Comparison of ENCODE assay signal across 13 cellular contexts in the genomic region with DNA sequence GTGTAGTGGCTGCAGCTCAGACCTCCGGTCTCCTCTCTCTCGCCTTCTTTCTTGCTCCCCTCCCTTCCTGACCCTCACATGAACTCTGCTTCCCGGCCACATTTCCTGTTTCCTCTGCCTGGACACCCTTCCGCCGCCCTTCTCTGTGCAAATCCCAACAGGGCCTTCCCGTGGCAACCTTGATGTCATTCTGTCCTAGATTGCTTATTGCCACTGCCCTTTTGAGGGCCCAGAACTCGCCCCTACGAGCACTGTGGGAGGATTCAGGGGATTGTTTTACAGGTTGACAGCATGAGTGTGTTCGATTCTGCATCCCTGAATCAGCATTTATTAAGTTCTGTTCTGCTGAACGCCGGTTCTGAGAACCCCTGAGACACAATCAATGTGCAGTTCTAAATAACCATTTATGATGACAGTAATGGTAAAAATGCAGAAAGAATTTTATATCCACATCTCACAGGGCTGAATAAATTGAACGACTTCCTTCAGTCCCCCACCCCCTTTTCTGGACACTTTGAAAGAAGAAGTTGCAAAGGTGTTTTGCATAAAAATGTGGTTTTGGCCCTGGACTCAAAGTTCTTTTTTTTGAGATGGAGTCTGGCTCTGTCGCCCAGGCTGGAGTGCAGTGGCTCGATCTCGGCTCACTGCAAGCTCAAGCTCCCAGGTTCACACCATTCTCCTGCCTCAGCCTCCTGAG. TPM values are rescaled to one million over a fixed set of nuclear protein-coding genes. Genes with fewer than 3 reads are reported as not detected.
DNase-seq lines count a peak whose midpoint lies in the region; ATAC-seq, FAIRE-seq and TF ChIP-seq lines count a peak whose summit lies in the region.
"Had no signal": no experiment of that assay in that cellular context is flagged by ENCODE, and none has a peak within 500 bp of the region (broad histone marks: within the 10 kb centered on the region; RNA-seq: fewer than 3 reads in every experiment).

No MANE protein-coding gene starts in this region.

- H3K9ac ChIP-seq in rectal smooth muscle tissue (ENCODE audit: low read length): no peak overlapping the region

- H3K4me1 ChIP-seq in heart left ventricle (peaks cover 0 to 74% (median 21%) of the 10 kb centered on the region in 12 donors), rectal smooth muscle tissue (ENCODE audit: control insufficient read depth, insufficient read depth, low read length) (no peaks in the 10 kb centered on the region)

- peak; percentile 79 for FAIRE-seq in GM12892 (lab: Jason Lieb, UNC)

- H3K27ac ChIP-seq in heart left ventricle (peak overlapping the region in 11 of 12 donors; percentile 54 to 85 (median 72)), rectal smooth muscle tissue (ENCODE audit: low read depth, low read length) (peak overlapping the region; percentile 46)

- peaks cover 0 to 40% (median 0%) of the 10 kb centered on the region in 9 donors for H3K36me3 ChIP-seq in heart left ventricle
- H3K36me3 ChIP-seq in rectal smooth muscle tissue (ENCODE audit: control insufficient read depth, insufficient read depth, low read length): no peaks in the 10 kb centered on the region

- DNase-seq in GM12892 (ENCODE audit: insufficient read length): no peak
- peak; percentile 48 for DNase-seq in SK-N-DZ (ENCODE audit: low spot score)
- DNase-seq in heart left ventricle: peak; percentile 60 to 75 (median 73)
- no peak for DNase-seq in stimulated activated CD4-positive, alpha-beta T cell treated with anti-CD3 and anti-CD28 coated beads, Interleukin-1b, Interleukin-23, amount 100 ng/mL, for 48 hours
- no peak for DNase-seq in NCI-H510A (lab: John Stamatoyannopoulos, UW)
- DNase-seq: endodermal cell, NCI-H1092 treated with DMSO at 0.1 percent for 48 hours, SHP77 treated with DMSO at 0.1 percent for 48 hours had no signal

- TF ChIP-seq POLR2A in GM12892 (IDR thresholded peaks at IDR 0.05; ENCODE audit: low read depth, low read length) (no peak), heart left ventricle (IDR thresholded peaks at IDR 0.05) (no peak)

- ATAC-seq in heart left ventricle (peak; percentile 49 to 91 (median 85)), HG02610 (IDR thresholded peaks at IDR 0.05; ENCODE audit: unreplicated experiment) (no peak), HG03439 (IDR thresholded peaks at IDR 0.05; ENCODE audit: unreplicated experiment) (no peak)

- 41 to 54% (median 48%) methylated on average over 15 of the region's 15 CpGs for WGBS in heart left ventricle, 4 donors

- intact Hi-C loops in heart left ventricle (cut with DNase I): loop anchor here in 3 of 10 donors (2.0 to 10.0 kb wide), 3 partner anchors 16 to 146 kb away; partner anchors contain the start of genes CDC42BPG (in 1 of the 3) and PPP2R5B (in 1 of the 3)

- no peaks in the 10 kb centered on the region for H3K9me3 ChIP-seq in heart left ventricle

- no peak for TF ChIP-seq CTCF in heart left ventricle (IDR thresholded peaks at IDR 0.05)

- H3K27me3 ChIP-seq in heart left ventricle: no peaks in the 10 kb centered on the region
- H3K27me3 ChIP-seq in rectal smooth muscle tissue (ENCODE audit: control insufficient read depth, insufficient read depth, low read length): no peaks in the 10 kb centered on the region

- H3K4me3 ChIP-seq in heart left ventricle (peak overlapping the region in 9 of 12 donors; percentile 29 to 46 (median 36)), rectal smooth muscle tissue (ENCODE audit: low read length) (peak overlapping the region; percentile 38)

RNA-seq across cellular contexts. Expression of gene BATF2, which starts 6.4 kb away (rescaled TPM):
- not detected for polyA plus RNA-seq in GM12892 (2012; ENCODE audit: missing spikeins)
- 0.29 and 1.1 TPM in 2 replicates for polyA plus RNA-seq in SK-N-DZ (2014; cell fraction: cytosol; rRNA removed)
- polyA plus RNA-seq in SK-N-DZ (2014; cell fraction: nucleus; rRNA removed): 0.59 and 0.94 TPM in 2 replicates
- total RNA-seq in heart left ventricle: 10 to 100 TPM in 1 of 9 donors, 1 to 10 TPM in 7, under 1 TPM in 1; 0.87 to 33.4 (median 1.5) TPM
- 1 to 10 TPM; 1.6 to 2.0 TPM for polyA plus RNA-seq in heart left ventricle
- total RNA-seq: activated T-helper 1 cell treated with anti-CD3 and anti-CD28 coated beads, Interleukin-12 subunit alpha, Interleukin-12 subunit beta, Interleukin-2, Interleukin-4 antibody, amounts not matched to agents 30 ng/mL and 10 ng/mL and 1 ng/mL, durations not matched to agents 14 hours and 24 hours and 36 hours; mononuclear cell had no signal

RNA-seq across cellular contexts. Expression of gene MAJIN, which starts 18.5 kb away (rescaled TPM):
- not detected for polyA plus RNA-seq in GM12892 (2012; ENCODE audit: missing spikeins)
- 5.2 TPM in 1 of 2 replicates, not detected in the other for polyA plus RNA-seq in SK-N-DZ (2014; cell fraction: cytosol; rRNA removed)
- not detected in 2 replicates for polyA plus RNA-seq in SK-N-DZ (2014; cell fraction: nucleus; rRNA removed)
- not detected for total RNA-seq in heart left ventricle
- not detected for polyA plus RNA-seq in heart left ventricle
- total RNA-seq: activated T-helper 1 cell treated with anti-CD3 and anti-CD28 coated beads, Interleukin-12 subunit alpha, Interleukin-12 subunit beta, Interleukin-2, Interleukin-4 antibody, amounts not matched to agents 30 ng/mL and 10 ng/mL and 1 ng/mL, durations not matched to agents 14 hours and 24 hours and 36 hours; endodermal cell; mononuclear cell had no signal

RNA-seq across cellular contexts. Expression of gene ARL2, which starts 23.6 kb away (rescaled TPM):
- polyA plus RNA-seq in GM12892 (2012; ENCODE audit: missing spikeins): 63.5 TPM
- polyA plus RNA-seq in SK-N-DZ (2014; cell fraction: cytosol; rRNA removed): 111 and 129 TPM in 2 replicates
- 62.7 and 74.3 TPM in 2 replicates for polyA plus RNA-seq in SK-N-DZ (2014; cell fraction: nucleus; rRNA removed)
- total RNA-seq in heart left ventricle: 100 to 1,000 TPM in 7 of 9 donors, 10 to 100 TPM in 2; 90.3 to 241 (median 116) TPM
- polyA plus RNA-seq in heart left ventricle: 100 to 1,000 TPM; 126 to 158 TPM

RNA-seq across cellular contexts. Expression of gene SNX15, which starts 36.9 kb away (rescaled TPM):
- 10.8 TPM for polyA plus RNA-seq in GM12892 (2012; ENCODE audit: missing spikeins)
- polyA plus RNA-seq in SK-N-DZ (2014; cell fraction: cytosol; rRNA removed): 24.0 and 26.3 TPM in 2 replicates
- polyA plus RNA-seq in SK-N-DZ (2014; cell fraction: nucleus; rRNA removed): 11.4 and 46.5 TPM in 2 replicates
- 10 to 100 TPM; 12.7 to 33.0 (median 17.9) TPM for total RNA-seq in heart left ventricle
- 10 to 100 TPM; 14.8 to 29.5 TPM for polyA plus RNA-seq in heart left ventricle

RNA-seq across cellular contexts. Expression of gene SAC3D1, which starts 50.6 kb away (rescaled TPM):
- polyA plus RNA-seq in GM12892 (2012; ENCODE audit: missing spikeins): 5.1 TPM
- polyA plus RNA-seq in SK-N-DZ (2014; cell fraction: cytosol; rRNA removed): 54.1 and 71.4 TPM in 2 replicates
- polyA plus RNA-seq in SK-N-DZ (2014; cell fraction: nucleus; rRNA removed): 36.7 and 45.3 TPM in 2 replicates
- total RNA-seq in heart left ventricle: 1 to 10 TPM; 4.3 to 9.1 (median 6.2) TPM
- 10 to 100 TPM in 1 of 2 donors, 1 to 10 TPM in 1; 4.8 to 14.6 TPM for polyA plus RNA-seq in heart left ventricle

Comparison
In these comparisons a context has a peak if more than half of its experiments do, and no peak if none do; other contexts are left out.
1. DNase-seq: peak in SK-N-DZ (single experiment) and heart left ventricle (5 of 5); none in GM12892 (single experiment), stimulated activated CD4-positive, alpha-beta T cell treated with anti-CD3 and anti-CD28 coated beads, Interleukin-1b, Interleukin-23, amount 100 ng/mL, for 48 hours (single experiment) and NCI-H510A (single experiment).
2. ATAC-seq: peak in heart left ventricle (4 of 4); none in HG02610 (single experiment) and HG03439 (single experiment).